In genomic region chr1:28278763-28279162, GRCh38 we compare ENCODE assay signal across 1 cellular context.
TF ChIP-seq lines count a peak whose summit lies in the region.

No MANE protein-coding gene starts in this region.

TF ChIP-seq in K562, 482 proteins besides CTCF, POLR2A, EP300 and RAD21 (continued from another document):
- TF ChIP-seq SPI1 (IDR thresholded peaks at IDR 0.05; ENCODE audit: borderline replicate concordance, low read depth, low read length) (peak; percentile 47; the same call in 1 of the 2 replicates), MEF2D (tag; conservative IDR thresholded peaks at IDR 0.05; ENCODE audit: low read depth) (no peak), NR1H2 (CRISPR knock-in tag; IDR thresholded peaks at IDR 0.05) (no peak), NR4A1 (CRISPR knock-in tag; IDR thresholded peaks at IDR 0.05) (no peak), NR4A1 (tag; IDR thresholded peaks at IDR 0.05) (no peak), NCOR1 (IDR thresholded peaks at IDR 0.05) (peak; percentile 47; the same call in 1 of the 2 replicates), ILF3 (IDR thresholded peaks at IDR 0.05; ENCODE audit: borderline replicate concordance) (no peak), E2F6 (IDR thresholded peaks at IDR 0.05; ENCODE audit: borderline replicate concordance in 1 of 2, extremely low read depth in 1 of 2, insufficient read depth in 1 of 2, insufficient read length in 1 of 2, low read depth in 1 of 2, low read length in 1 of 2, poor library complexity in 1 of 2, severe bottlenecking in 1 of 2) (no peak), ZNF311 (CRISPR knock-in tag; IDR thresholded peaks at IDR 0.05) (no peak), CEBPG (CRISPR knock-in tag; IDR thresholded peaks at IDR 0.05) (no peak), CEBPG (tag; conservative IDR thresholded peaks at IDR 0.05 in 1 of 2, IDR thresholded peaks at IDR 0.05 in 1 of 2) (no peak), TBP (optimal IDR thresholded peaks at IDR 0.05; ENCODE audit: low read depth, low read length) (no peak), ZBTB40 (IDR thresholded peaks at IDR 0.05) (no peak), ZBTB40 (CRISPR knock-in tag; IDR thresholded peaks at IDR 0.05) (no peak), ZNF583 (CRISPR knock-in tag; IDR thresholded peaks at IDR 0.05) (no peak), ARID1B (IDR thresholded peaks at IDR 0.05) (peak; percentile 89), POLR2AphosphoS2 (IDR thresholded peaks at IDR 0.05; ENCODE audit: low read length) (no peak), NR3C1 (CRISPR knock-in tag; IDR thresholded peaks at IDR 0.05) (no peak), ATF2 (CRISPR knock-in tag; IDR thresholded peaks at IDR 0.05) (no peak), RERE (CRISPR knock-in tag; IDR thresholded peaks at IDR 0.05; ENCODE audit: borderline replicate concordance) (peak; percentile 91; the same call in 1 of the 2 replicates), KAT8 (IDR thresholded peaks at IDR 0.05; ENCODE audit: low read depth) (no peak), MBD1 (CRISPR knock-in tag; IDR thresholded peaks at IDR 0.05) (no peak), ZBTB17 (CRISPR knock-in tag; IDR thresholded peaks at IDR 0.05) (no peak), TCFL5 (CRISPR knock-in tag; conservative IDR thresholded peaks at IDR 0.05) (no peak)
